12 cellular contexts compared by ENCODE assay signal in genomic region chr6:163668061-163668426, GRCh38.
DNase-seq lines count a peak whose midpoint lies in the region; ATAC-seq and TF ChIP-seq lines count a peak whose summit lies in the region.
"Had no signal": no experiment of that assay in that cellular context is flagged by ENCODE, and none has a peak within 500 bp of the region (broad histone marks: within the 10 kb centered on the region; RNA-seq: fewer than 3 reads in every experiment).

No MANE protein-coding gene starts in this region.

- H3K4me1 ChIP-seq in esophagus muscularis mucosa (peaks cover 0 to 10% (median 8%) of the 10 kb centered on the region in 4 donors), SJCRH30 (peaks cover 12% of the 10 kb centered on the region)
- H3K4me1 ChIP-seq in effector memory CD4-positive, alpha-beta T cell (ENCODE audit: control insufficient read depth, insufficient read depth, low read length, poor library complexity, severe bottlenecking) = no peaks in the 10 kb centered on the region

- peak; percentile 5 for DNase-seq in esophagus muscularis mucosa (ENCODE audit: extremely low spot score)
- no peak for DNase-seq in SJCRH30
- no peak for DNase-seq in effector memory CD4-positive, alpha-beta T cell
- DNase-seq in AG08396 (ENCODE audit: low spot score) = no peak
- DNase-seq: activated T-cell treated with anti-CD3 and anti-CD28 coated beads, Interleukin-2, amount 50 U/mL, for 1 hour; stomach had no signal

- intact Hi-C loops in esophagus muscularis mucosa (cut with DNase I) = no loop called here

- H3K36me3 ChIP-seq in esophagus muscularis mucosa (no peaks in the 10 kb centered on the region), SJCRH30 (no peaks in the 10 kb centered on the region)
- no peaks in the 10 kb centered on the region for H3K36me3 ChIP-seq in effector memory CD4-positive, alpha-beta T cell (ENCODE audit: control insufficient read depth, insufficient read depth, low read length)
- H3K36me3 ChIP-seq: Peyer's patch, stomach had no signal

- H3K27ac ChIP-seq in esophagus muscularis mucosa (replicated peaks in 1 of 4) (no peak overlapping the region), SJCRH30 (no peak overlapping the region)
- H3K27ac ChIP-seq in effector memory CD4-positive, alpha-beta T cell (ENCODE audit: insufficient read depth, low read length, poor library complexity, severe bottlenecking) = no peak overlapping the region
- H3K27ac ChIP-seq: C4-2B had no signal

- 62% methylated on average over 4 of the region's 4 CpGs for WGBS in esophagus muscularis mucosa

- no peak for TF ChIP-seq POLR2A in GM18505 (IDR thresholded peaks at IDR 0.05; ENCODE audit: borderline replicate concordance, extremely low read depth, insufficient read depth, insufficient read length)
- TF ChIP-seq POLR2A in esophagus muscularis mucosa (IDR thresholded peaks at IDR 0.05; ENCODE audit: low read depth) = no peak

- H3K27me3 ChIP-seq in esophagus muscularis mucosa (peaks cover 0 to 10% (median 0%) of the 10 kb centered on the region in 4 donors), SJCRH30 (no peaks in the 10 kb centered on the region)
- H3K27me3 ChIP-seq in effector memory CD4-positive, alpha-beta T cell (replicated peaks; ENCODE audit: control insufficient read depth, insufficient read depth, low read length, poor library complexity, severe bottlenecking) = peaks cover 3% of the 10 kb centered on the region
- H3K27me3 ChIP-seq: Peyer's patch, stomach had no signal

- no peak overlapping the region for H3K4me3 ChIP-seq in esophagus muscularis mucosa
- H3K4me3 ChIP-seq in SJCRH30 = no peak overlapping the region
- H3K4me3 ChIP-seq in effector memory CD4-positive, alpha-beta T cell (ENCODE audit: insufficient read depth, low read depth, low read length, poor library complexity, severe bottlenecking) = no peak overlapping the region
- H3K4me3 ChIP-seq: stomach had no signal

- no peak for TF ChIP-seq EP300 in esophagus muscularis mucosa (IDR thresholded peaks at IDR 0.05)

- no peak for TF ChIP-seq CTCF in esophagus muscularis mucosa (IDR thresholded peaks at IDR 0.05)

- H3K9me3 ChIP-seq in esophagus muscularis mucosa (no peaks in the 10 kb centered on the region), SJCRH30 (replicated peaks) (no peaks in the 10 kb centered on the region)
- no peaks in the 10 kb centered on the region for H3K9me3 ChIP-seq in effector memory CD4-positive, alpha-beta T cell (ENCODE audit: control insufficient read depth, low read length)
- H3K9me3 ChIP-seq: Peyer's patch, stomach had no signal

- ATAC-seq in GM18505 (IDR thresholded peaks at IDR 0.05; ENCODE audit: unreplicated experiment) = peak; percentile 48
- ATAC-seq in GM21447 (IDR thresholded peaks at IDR 0.05; ENCODE audit: unreplicated experiment) = peak; percentile 62
- ATAC-seq in HG03159 (IDR thresholded peaks at IDR 0.05; ENCODE audit: unreplicated experiment) = peak; percentile 42
- ATAC-seq in HG03342 (IDR thresholded peaks at IDR 0.05; ENCODE audit: unreplicated experiment) = no peak
